Comparison of ENCODE assay signal across 1 cellular context in genomic region chr5:141420855-141421488, GRCh38.
A peak's percentile ranks its signal among the peaks of the same experiment; 100 is the strongest.
TF ChIP-seq lines count a peak whose summit lies in the region.

PCDHGA11 (plus strand) TSS chr5:141421051; CDS start chr5:141421228, 177 bp downstream.

TF ChIP-seq in GM12878, 131 proteins besides CTCF, POLR2A, EP300 and RAD21 (continued from another document and continues in another):
- peak; percentile 76 for TF ChIP-seq RUNX3 (IDR thresholded peaks at IDR 0.05; ENCODE audit: low read length)
- no peak for TF ChIP-seq SREBF2 (IDR thresholded peaks at IDR 0.05; ENCODE audit: low read length)
- no peak for TF ChIP-seq SIX5 (IDR thresholded peaks at IDR 0.05; ENCODE audit: low read depth, low read length, severe bottlenecking)
- no peak for TF ChIP-seq CEBPZ (IDR thresholded peaks at IDR 0.05; ENCODE audit: low read depth, low read length)
- TF ChIP-seq IKZF1 (conservative IDR thresholded peaks at IDR 0.05), result peak; percentile 38
- TF ChIP-seq REST (IDR thresholded peaks at IDR 0.05; ENCODE audit: low read depth, low read length), result no peak
- no peak for TF ChIP-seq YBX1 (IDR thresholded peaks at IDR 0.05)
- no peak for TF ChIP-seq NFYA (IDR thresholded peaks at IDR 0.05; ENCODE audit: borderline replicate concordance, low read depth, low read length)
- TF ChIP-seq RCOR1 (conservative IDR thresholded peaks at IDR 0.05; ENCODE audit: low read depth, low read length), result no peak
- TF ChIP-seq BCL11A (IDR thresholded peaks at IDR 0.05; ENCODE audit: low read depth, low read length), result no peak
- TF ChIP-seq HCFC1 (IDR thresholded peaks at IDR 0.05; ENCODE audit: low read length), result no peak
- TF ChIP-seq ESRRA (IDR thresholded peaks at IDR 0.05; ENCODE audit: low read length), result no peak
- 0 out of 2 replicates have a peak, but pooled peaks have one; percentile 33 for TF ChIP-seq ASH2L (IDR thresholded peaks at IDR 0.05; ENCODE audit: borderline replicate concordance, low read depth)
- TF ChIP-seq NBN (IDR thresholded peaks at IDR 0.05), result 0 out of 2 replicates have a peak, but pooled peaks have one; percentile 65
- no peak for TF ChIP-seq BACH1 (IDR thresholded peaks at IDR 0.05; ENCODE audit: borderline replicate concordance)
- TF ChIP-seq MYB (IDR thresholded peaks at IDR 0.05; ENCODE audit: borderline replicate concordance, low read depth, low read length), result no peak
- TF ChIP-seq TBL1XR1 (IDR thresholded peaks at IDR 0.05; ENCODE audit: low read depth, low read length), result no peak
- TF ChIP-seq CHD4 (IDR thresholded peaks at IDR 0.05), result no peak
- peak; percentile 41; the same call in 1 of the 2 replicates for TF ChIP-seq PML (IDR thresholded peaks at IDR 0.05; ENCODE audit: low read length)
- TF ChIP-seq FOXM1 (IDR thresholded peaks at IDR 0.05; ENCODE audit: low read depth, low read length), result peak; percentile 46; the same call in 1 of the 2 replicates
- no peak for TF ChIP-seq RFX5 (IDR thresholded peaks at IDR 0.05; ENCODE audit: low read depth, low read length)
- TF ChIP-seq SPI1 (IDR thresholded peaks at IDR 0.05; ENCODE audit: borderline replicate concordance, insufficient read depth, low read depth, low read length), result no peak
- no peak for TF ChIP-seq BRCA1 (IDR thresholded peaks at IDR 0.05; ENCODE audit: low read depth, low read length)
- TF ChIP-seq CREB1 (IDR thresholded peaks at IDR 0.05; ENCODE audit: low read depth), result 0 out of 2 replicates have a peak, but pooled peaks have one; percentile 37
- no peak for TF ChIP-seq POLR2AphosphoS2 (IDR thresholded peaks at IDR 0.05; ENCODE audit: low read depth, low read length)
- no peak for TF ChIP-seq ZNF622 (IDR thresholded peaks at IDR 0.05)
- peak; percentile 75; the same call in 1 of the 2 replicates for TF ChIP-seq ZNF24 (IDR thresholded peaks at IDR 0.05)
- no peak for TF ChIP-seq SREBF1 (IDR thresholded peaks at IDR 0.05; ENCODE audit: low read length)
- no peak for TF ChIP-seq CHD1 (IDR thresholded peaks at IDR 0.05; ENCODE audit: low read depth, low read length)
- peak; percentile 52 for TF ChIP-seq EED (IDR thresholded peaks at IDR 0.05; ENCODE audit: low read depth)
- TF ChIP-seq YY1 (IDR thresholded peaks at IDR 0.05; ENCODE audit: low read depth, low read length), result peak; percentile 91
- TF ChIP-seq E2F8 (IDR thresholded peaks at IDR 0.05; ENCODE audit: low read depth, partially characterized antibody), result no peak
- no peak for TF ChIP-seq MYC (IDR thresholded peaks at IDR 0.05; ENCODE audit: insufficient read depth, insufficient read length, insufficient replicate concordance, low read length, severe bottlenecking)
- TF ChIP-seq RELA (IDR thresholded peaks at IDR 0.05; ENCODE audit: borderline replicate concordance, partially characterized antibody), result no peak
- TF ChIP-seq STAT1 (conservative IDR thresholded peaks at IDR 0.05), result no peak
- TF ChIP-seq SMARCA5 (IDR thresholded peaks at IDR 0.05), result 0 out of 2 replicates have a peak, but pooled peaks have one; percentile 56
- TF ChIP-seq RB1 (IDR thresholded peaks at IDR 0.05; ENCODE audit: borderline replicate concordance), result peak; percentile 25; the same call in 1 of the 2 replicates
- TF ChIP-seq POU2F2 (IDR thresholded peaks at IDR 0.05; ENCODE audit: borderline replicate concordance, low read depth, low read length), result 0 out of 3 replicates have a peak, but pooled peaks have one; percentile 22
- TF ChIP-seq GABPA (IDR thresholded peaks at IDR 0.05; ENCODE audit: low read depth), result no peak
- no peak for TF ChIP-seq E4F1 (IDR thresholded peaks at IDR 0.05; ENCODE audit: borderline replicate concordance, partially characterized antibody)
- no peak for TF ChIP-seq JUND (IDR thresholded peaks at IDR 0.05; ENCODE audit: low read depth, low read length)
- TF ChIP-seq PRDM15 (CRISPR knock-in tag; IDR thresholded peaks at IDR 0.05), result no peak
- TF ChIP-seq NR2F1 (conservative IDR thresholded peaks at IDR 0.05), result no peak
- TF ChIP-seq ATF2 (IDR thresholded peaks at IDR 0.05; ENCODE audit: low read length), result no peak
- no peak for TF ChIP-seq BMI1 (IDR thresholded peaks at IDR 0.05; ENCODE audit: borderline replicate concordance)
- no peak for TF ChIP-seq SIN3A (IDR thresholded peaks at IDR 0.05; ENCODE audit: low read depth, low read length)
- 0 out of 2 replicates have a peak, but pooled peaks have one; percentile 16 for TF ChIP-seq CBFB (IDR thresholded peaks at IDR 0.05; ENCODE audit: low read depth)
- no peak for TF ChIP-seq NR2C2 (IDR thresholded peaks at IDR 0.05; ENCODE audit: borderline replicate concordance, control insufficient read depth, insufficient read length, low read depth)
- no peak for TF ChIP-seq BHLHE40 (IDR thresholded peaks at IDR 0.05; ENCODE audit: borderline replicate concordance in 1 of 2, low read depth in 2 of 2, low read length in 1 of 2)
